8 cellular contexts compared by ENCODE assay signal in the genomic region with DNA sequence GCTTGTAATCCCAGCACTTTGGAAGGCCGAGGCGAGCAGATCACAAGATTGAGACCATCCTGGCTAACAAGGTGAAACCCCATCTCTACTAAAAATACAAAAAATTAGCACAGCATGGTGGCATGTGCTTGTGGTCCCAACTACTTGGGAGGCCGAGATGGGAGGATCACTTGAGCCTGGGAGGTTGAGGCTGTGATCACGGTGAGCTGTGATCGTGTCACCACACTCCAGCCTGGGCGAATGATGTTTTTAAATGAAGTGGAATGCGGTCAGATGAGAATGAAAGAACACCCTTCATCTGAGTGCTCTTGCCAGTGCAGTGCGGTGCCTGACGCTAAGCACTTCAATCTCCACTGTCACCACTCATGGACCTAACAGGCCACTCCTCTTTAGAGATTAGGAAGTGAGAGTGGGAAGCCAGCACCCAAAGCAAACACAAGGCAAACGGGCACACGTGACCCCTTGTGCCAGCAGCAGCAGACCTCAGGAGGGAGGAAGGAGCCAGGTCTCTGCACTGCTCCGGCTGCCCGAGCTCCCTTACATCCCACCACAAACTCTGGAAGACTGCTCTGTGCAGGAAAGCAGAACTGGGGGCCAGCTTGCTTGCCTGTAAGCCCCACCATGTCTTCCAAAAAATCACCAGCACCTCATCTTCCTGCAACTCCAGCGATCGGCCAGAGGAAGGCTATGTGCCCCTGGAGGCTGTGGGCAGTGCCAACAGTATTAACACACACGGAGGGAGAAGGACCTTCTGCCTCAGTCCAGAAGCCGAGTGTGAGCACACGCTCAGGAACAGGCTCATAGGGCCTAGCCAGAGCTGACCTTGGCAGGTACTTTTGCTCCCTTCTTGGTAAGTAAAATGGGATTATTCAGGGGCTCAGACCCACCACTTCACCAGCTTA. TPM values are rescaled to one million over a fixed set of nuclear protein-coding genes. Genes with fewer than 3 reads are reported as not detected.
DNase-seq lines count a peak whose midpoint lies in the region; ATAC-seq and TF ChIP-seq lines count a peak whose summit lies in the region.

No MANE protein-coding gene starts in this region.

- 26 to 31% methylated on average over 18 of the region's 18 CpGs for WGBS in heart right ventricle, 2 donors

- no peaks in the 10 kb centered on the region for H3K9me3 ChIP-seq in Peyer's patch
- H3K9me3 ChIP-seq in heart right ventricle = no peaks in the 10 kb centered on the region
- H3K9me3 ChIP-seq in skeletal muscle tissue (ENCODE audit: control insufficient read depth in 3 of 3, low read length in 3 of 3) = no peaks in the 10 kb centered on the region

- H3K27me3 ChIP-seq in Peyer's patch (no peaks in the 10 kb centered on the region), heart right ventricle (no peaks in the 10 kb centered on the region), skeletal muscle tissue (ENCODE audit: control insufficient read depth in 3 of 3, insufficient read depth in 3 of 3, low read length in 3 of 3) (no peaks in the 10 kb centered on the region)

- H3K4me1 ChIP-seq in Peyer's patch = peaks cover 0 to 26% (median 5%) of the 10 kb centered on the region in 4 donors
- H3K4me1 ChIP-seq in heart right ventricle = peaks cover 27 to 76% (median 51%) of the 10 kb centered on the region in 9 donors
- H3K4me1 ChIP-seq in skeletal muscle tissue (ENCODE audit: control insufficient read depth in 3 of 3, insufficient read depth in 3 of 3, low read length in 3 of 3) = peaks cover 24 to 30% (median 25%) of the 10 kb centered on the region in 3 donors

- peak; percentile 54 to 80 (median 65) for DNase-seq in Peyer's patch
- DNase-seq in heart right ventricle = peak; percentile 71 to 85
- DNase-seq in central memory CD4-positive, alpha-beta T cell = no peak
- DNase-seq in NK-92 (lab: John Stamatoyannopoulos, UW; ENCODE audit: unreplicated experiment) = no peak

- H3K27ac ChIP-seq in Peyer's patch = peak overlapping the region; percentile 40 to 63 (median 52)
- H3K27ac ChIP-seq in heart right ventricle = peak overlapping the region; percentile 83 to 95 (median 91)
- H3K27ac ChIP-seq in skeletal muscle tissue (ENCODE audit: low read depth, low read length) = no peak overlapping the region

- ATAC-seq in GM21423 (IDR thresholded peaks at IDR 0.05; ENCODE audit: unreplicated experiment) (peak; percentile 61), heart right ventricle (peak; percentile 88 to 94 (median 92)), HG02970 (IDR thresholded peaks at IDR 0.05; ENCODE audit: low FRiP score, unreplicated experiment) (no peak), HG03025 (IDR thresholded peaks at IDR 0.05; ENCODE audit: low FRiP score, unreplicated experiment) (no peak)

- peak in 1 of 2 donors; percentile 20 for TF ChIP-seq POLR2A in Peyer's patch (IDR thresholded peaks at IDR 0.05)

- H3K4me3 ChIP-seq in Peyer's patch (peak overlapping the region in 2 of 4 donors; percentile 10 to 16), heart right ventricle (peak overlapping the region in 9 of 10 donors; percentile 11 to 50 (median 39)), skeletal muscle tissue (ENCODE audit: low read length in 3 of 3) (peak overlapping the region in 2 of 3 donors; percentile 38 to 45)

- H3K36me3 ChIP-seq in Peyer's patch (no peaks in the 10 kb centered on the region), heart right ventricle (no peaks in the 10 kb centered on the region), skeletal muscle tissue (ENCODE audit: control insufficient read depth in 3 of 3, insufficient read depth in 3 of 3, low read length in 3 of 3) (no peaks in the 10 kb centered on the region)

- TF ChIP-seq CTCF in Peyer's patch (IDR thresholded peaks at IDR 0.05) = peak in 1 of 6 experiments; percentile 15
- peak in 1 of 9 donors; percentile 10 for TF ChIP-seq CTCF in heart right ventricle (IDR thresholded peaks at IDR 0.05)

- H3K9ac ChIP-seq in skeletal muscle tissue (ENCODE audit: low read depth in 1 of 3, low read length in 3 of 3) = peak overlapping the region; percentile 36 to 64 (median 55)

- intact Hi-C loops in heart right ventricle (cut with DNase I) = loop anchor here in 1 of 10 donors (1.0 kb wide), 1 partner anchor 10 kb away; a partner anchor contains a TSS

RNA-seq across cellular contexts. Expression of a gene that starts 9.7 kb away (rescaled TPM):
- 10 to 100 TPM; 24.0 to 30.5 (median 28.5) TPM for total RNA-seq in Peyer's patch
- 10 to 100 TPM; 26.5 to 69.4 (median 37.3) TPM for total RNA-seq in heart right ventricle
- polyA plus RNA-seq in heart right ventricle = 10 to 100 TPM; 26.6 to 43.5 TPM
- 32.4 TPM for total RNA-seq in skeletal muscle tissue

RNA-seq across cellular contexts. Expression of a gene that starts 42.8 kb away (rescaled TPM):
- total RNA-seq in Peyer's patch (10 to 100 TPM; 20.2 to 38.8 (median 31.6) TPM), heart right ventricle (10 to 100 TPM; 27.7 to 38.0 (median 34.2) TPM), skeletal muscle tissue (42.3 TPM)
- polyA plus RNA-seq in heart right ventricle = 10 to 100 TPM; 13.4 to 20.6 TPM

RNA-seq across cellular contexts. Expression of a gene that starts 42.9 kb away (rescaled TPM):
- 10 to 100 TPM in 3 of 4 donors, 1 to 10 TPM in 1; 5.8 to 27.9 (median 18.8) TPM for total RNA-seq in Peyer's patch
- 10 to 100 TPM; 14.2 to 23.7 (median 20.3) TPM for total RNA-seq in heart right ventricle
- polyA plus RNA-seq in heart right ventricle = 10 to 100 TPM in 1 of 2 donors, 1 to 10 TPM in 1; 9.6 to 14.3 TPM
- total RNA-seq in skeletal muscle tissue = 17.2 TPM

Comparison
In these comparisons a context has a peak if more than half of its experiments do, and no peak if none do; other contexts are left out.
1. ATAC-seq: peak in GM21423 (single experiment) and heart right ventricle (8 of 8); none in HG02970 (single experiment) and HG03025 (single experiment).
2. DNase-seq: peak in Peyer's patch (3 of 3) and heart right ventricle (2 of 2); none in central memory CD4-positive, alpha-beta T cell (single experiment) and NK-92 (single experiment).